ENCODE assay signal across 21 cellular contexts in the genomic region with DNA sequence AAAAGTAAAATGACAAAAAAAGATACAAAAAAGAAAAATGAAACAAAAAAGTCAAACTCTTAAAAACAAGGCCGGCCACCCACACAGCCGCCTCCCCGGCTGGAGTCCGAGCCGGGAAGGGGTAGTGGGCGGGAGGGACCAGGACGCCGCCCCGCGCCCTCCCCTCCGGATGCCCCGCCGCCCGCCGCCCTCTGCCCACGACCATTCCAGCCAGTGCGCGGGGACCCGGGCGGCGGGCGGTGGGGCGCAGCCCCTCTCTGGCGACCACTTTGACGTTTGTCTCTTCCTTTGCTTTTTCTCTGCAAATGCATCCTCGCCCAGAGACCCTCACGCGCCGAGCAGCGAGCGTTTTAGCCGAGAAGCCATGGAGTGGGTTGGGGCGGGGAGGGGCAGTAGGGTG. TPM values are rescaled to one million over a fixed set of nuclear protein-coding genes. Genes with fewer than 3 reads are reported as not detected.
DNase-seq lines count a peak whose midpoint lies in the region; ATAC-seq, FAIRE-seq and TF ChIP-seq lines count a peak whose summit lies in the region.
"Had no signal": no experiment of that assay in that cellular context is flagged by ENCODE, and none has a peak within 500 bp of the region (broad histone marks: within the 10 kb centered on the region; RNA-seq: fewer than 3 reads in every experiment).

No MANE protein-coding gene starts in this region.

- intact Hi-C loops in GM12878 (cut with micrococcal nuclease; ENCODE audit: unreplicated experiment) = no loop called here

- H4K8ac ChIP-seq in H9 (replicated peaks; ENCODE audit: insufficient read length, low read depth, low read length) = no peak overlapping the region

- H3K9ac ChIP-seq in GM12878 (ENCODE audit: control insufficient read depth, insufficient read depth, low read length) (no peak overlapping the region), H9 (ENCODE audit: extremely low read depth, insufficient read length, low read length) (no peak overlapping the region)
- H3K9ac ChIP-seq: BLaER1 had no signal

- H2BK120ac ChIP-seq in H9 (ENCODE audit: low read depth, low read length, poor library complexity, severe bottlenecking) = no peak overlapping the region

- no peak overlapping the region for H2BK5ac ChIP-seq in H9 (ENCODE audit: insufficient read length, low read length)

- in situ Hi-C loops in GM12878 (cut with MboI) = no loop called here

- no peaks in the 10 kb centered on the region for H3K23me2 ChIP-seq in H9 (ENCODE audit: insufficient read length, low read depth, low read length, poor library complexity, severe bottlenecking)

- H3K27ac ChIP-seq in GM12878 (ENCODE audit: control insufficient read depth, insufficient read depth) (no peak overlapping the region), H9 (ENCODE audit: insufficient read length, low read depth, low read length) (no peak overlapping the region)
- H3K27ac ChIP-seq: 22Rv1, BLaER1, C4-2B had no signal

- no peak overlapping the region for H4K91ac ChIP-seq in H9 (ENCODE audit: insufficient read length, low read depth, low read length)

- no peak for TF ChIP-seq EP300 in GM12878 (IDR thresholded peaks at IDR 0.05; ENCODE audit: borderline replicate concordance in 1 of 2, control insufficient read depth in 1 of 2, low read depth in 2 of 2, low read length in 2 of 2)

- no peak overlapping the region for H3K56ac ChIP-seq in H9 (ENCODE audit: insufficient read length, low read depth, low read length)

- no peak overlapping the region for H3K4me3 Mint-ChIP-seq in activated T-cell treated with anti-CD3 and anti-CD28 coated beads, Interleukin-2, amount 50 U/mL, for 24 hours
- no peak overlapping the region for H3K4me3 Mint-ChIP-seq in activated T-cell treated with anti-CD3 and anti-CD28 coated beads, Interleukin-2, amount 50 U/mL, for 4 hours
- no peak overlapping the region for H3K4me3 Mint-ChIP-seq in stimulated activated memory B cell treated with anti-CD40 and anti-IgM and Interleukin-4, amounts not matched to agents 10 μg/mL and 1 μg/mL and 100 μg/mL, for 72 hours
- no peak overlapping the region for H3K4me3 Mint-ChIP-seq in H9
- H3K4me3 Mint-ChIP-seq: B cell; CD4-positive, CD25-positive, alpha-beta regulatory T cell; CD8-positive, alpha-beta T cell had no signal

- no peak overlapping the region for H2AK5ac ChIP-seq in H9 (ENCODE audit: insufficient read length, low read length)

- POLR2A ChIA-PET in GM12878 (lab: Charles Lee) = interaction anchor here (0.5 kb wide), 1 partner anchor 49 kb away, joined by 3 read pairs; no protein-coding TSS in a partner anchor

- H3K4me1 ChIP-seq in GM12878 (ENCODE audit: control insufficient read depth, insufficient read depth, low read length) = no peaks in the 10 kb centered on the region
- H3K4me1 ChIP-seq in H9 (ENCODE audit: insufficient read depth, low read length) = no peaks in the 10 kb centered on the region
- H3K4me1 ChIP-seq: BLaER1 had no signal

- H2BK15ac ChIP-seq in H9 (ENCODE audit: low read depth, low read length) = no peak overlapping the region

- no peak for ATAC-seq in activated T-cell treated with anti-CD3 and anti-CD28 coated beads, Interleukin-2, amount 50 U/mL, for 4 hours
- ATAC-seq in GM12878 (no peak), HG03354 (IDR thresholded peaks at IDR 0.05; ENCODE audit: poor library complexity, severe bottlenecking, unreplicated experiment) (no peak)
- peak; percentile 58 for ATAC-seq in stimulated activated memory B cell treated with anti-CD40 and anti-IgM and Interleukin-4, amounts not matched to agents 10 μg/mL and 1 μg/mL and 100 μg/mL, for 72 hours
- ATAC-seq: CD8-positive, alpha-beta T cell; HCT116 had no signal

- H3K9me3 ChIP-seq in GM12878 (replicated peaks; ENCODE audit: control insufficient read depth, insufficient read depth, low read length) = peaks cover 4% of the 10 kb centered on the region; the same call in 2 of the 3 replicates
- H3K9me3 ChIP-seq in H9 (ENCODE audit: control insufficient read depth, low read depth, low read length) = peaks cover 8% of the 10 kb centered on the region

- H3K79me1 ChIP-seq in H9 (ENCODE audit: insufficient read depth, low read depth, low read length, poor library complexity, severe bottlenecking) = no peaks in the 10 kb centered on the region

- BruUV-seq in GM12878 (replicated peaks; lab: Mats Ljungman, UMichigan) = no TSS peak

- no peaks in the 10 kb centered on the region for H3K79me2 ChIP-seq in GM12878 (ENCODE audit: control insufficient read depth, insufficient read depth, low read length)
- H3K79me2 ChIP-seq in H9 (ENCODE audit: insufficient read depth, low read length) = no peaks in the 10 kb centered on the region

- H3T11ph ChIP-seq in H9 (ENCODE audit: low read length) = no peak overlapping the region

- H3K27me3 ChIP-seq in GM12878 (replicated peaks in 1 of 2; ENCODE audit: control insufficient read depth in 2 of 2, insufficient read depth in 2 of 2, low read length in 1 of 2) (no peaks in the 10 kb centered on the region), H9 (ENCODE audit: insufficient read depth, low read length) (no peaks in the 10 kb centered on the region)
- H3K27me3 ChIP-seq: BLaER1 had no signal

- H2AFZ ChIP-seq in GM12878 (ENCODE audit: control insufficient read depth, low read depth, low read length) (no peak overlapping the region), H9 (ENCODE audit: low read length) (no peak overlapping the region)

- no peak for FAIRE-seq in GM12878 (lab: Jason Lieb, UNC)
- FAIRE-seq: A204.1, GM12892, H54 had no signal

- H3K23ac ChIP-seq in H9 (ENCODE audit: insufficient read length, low read depth, low read length) = no peak overlapping the region

- H3K4me2 ChIP-seq in GM12878 (ENCODE audit: control insufficient read depth, insufficient read depth) (no peak overlapping the region), H9 (ENCODE audit: insufficient read depth, insufficient read length, low read length) (no peak overlapping the region)
- H3K4me2 ChIP-seq: BLaER1 had no signal

- no peaks in the 10 kb centered on the region for H3K27me3 Mint-ChIP-seq in activated T-cell treated with anti-CD3 and anti-CD28 coated beads, Interleukin-2, amount 50 U/mL, for 24 hours
- no peaks in the 10 kb centered on the region for H3K27me3 Mint-ChIP-seq in activated T-cell treated with anti-CD3 and anti-CD28 coated beads, Interleukin-2, amount 50 U/mL, for 4 hours (ENCODE audit: low read depth)
- no peaks in the 10 kb centered on the region for H3K27me3 Mint-ChIP-seq in stimulated activated memory B cell treated with anti-CD40 and anti-IgM and Interleukin-4, amounts not matched to agents 10 μg/mL and 1 μg/mL and 100 μg/mL, for 72 hours
- H3K27me3 Mint-ChIP-seq in H9 (ENCODE audit: low read depth) = peaks cover 3% of the 10 kb centered on the region; the same call in 1 of the 2 replicates
- H3K27me3 Mint-ChIP-seq: B cell; CD4-positive, CD25-positive, alpha-beta regulatory T cell had no signal

- no peaks in the 10 kb centered on the region for H3K4me1 Mint-ChIP-seq in activated T-cell treated with anti-CD3 and anti-CD28 coated beads, Interleukin-2, amount 50 U/mL, for 24 hours (ENCODE audit: low read depth)
- H3K4me1 Mint-ChIP-seq in activated T-cell treated with anti-CD3 and anti-CD28 coated beads, Interleukin-2, amount 50 U/mL, for 4 hours (ENCODE audit: low read depth) = no peaks in the 10 kb centered on the region
- H3K4me1 Mint-ChIP-seq in stimulated activated memory B cell treated with anti-CD40 and anti-IgM and Interleukin-4, amounts not matched to agents 10 μg/mL and 1 μg/mL and 100 μg/mL, for 72 hours = no peaks in the 10 kb centered on the region
- no peaks in the 10 kb centered on the region for H3K4me1 Mint-ChIP-seq in H9
- H3K4me1 Mint-ChIP-seq: B cell had no signal

- DNase-seq in activated T-cell treated with anti-CD3 and anti-CD28 coated beads, Interleukin-2, amount 50 U/mL, for 24 hours = no peak
- no peak for DNase-seq in activated T-cell treated with anti-CD3 and anti-CD28 coated beads, Interleukin-2, amount 50 U/mL, for 4 hours
- DNase-seq in GM12878 (ENCODE audit: low read depth, low spot score) = no peak
- DNase-seq in H9 = no peak
- DNase-seq in NCI-H2171 (lab: John Stamatoyannopoulos, UW) = no peak
- DNase-seq: CD4-positive, CD25-positive, alpha-beta regulatory T cell; CD8-positive, alpha-beta T cell; DMS53; DMS79 treated with DMSO at 0.1 percent for 48 hours; GF-D8; GOT3 had no signal

- H3K4me3 ChIP-seq in GM12878 = no peak overlapping the region
- H3K4me3 ChIP-seq: BLaER1 had no signal

- no peak overlapping the region for H2BK12ac ChIP-seq in H9 (ENCODE audit: insufficient read length, low read depth, low read length)

- no peak for TF ChIP-seq RAD21 in GM12878 (IDR thresholded peaks at IDR 0.05; ENCODE audit: insufficient read depth, low read depth, low read length)

- TF ChIP-seq CTCF in GM12878 (IDR thresholded peaks at IDR 0.05 in 2 of 3, conservative IDR thresholded peaks at IDR 0.05 in 1 of 3; ENCODE audit: control insufficient read depth in 2 of 3, extremely low read depth in 1 of 3, insufficient read depth in 1 of 3, low read depth in 3 of 3, low read length in 3 of 3) (no peak), H9 (conservative IDR thresholded peaks at IDR 0.05) (no peak)

- SMC1A ChIA-PET in GM12878 (lab: Charles Lee; ENCODE audit: uncharacterized antibody, unreplicated experiment) = no interaction called here

- no peak overlapping the region for H3K18ac ChIP-seq in H9 (ENCODE audit: insufficient read length, low read depth, low read length)

- H3K14ac ChIP-seq in H9 (ENCODE audit: insufficient read depth, low read length) = no peak overlapping the region

- peak overlapping the region; percentile 18 for H3K27ac Mint-ChIP-seq in activated T-cell treated with anti-CD3 and anti-CD28 coated beads, Interleukin-2, amount 50 U/mL, for 24 hours
- H3K27ac Mint-ChIP-seq in stimulated activated memory B cell treated with anti-CD40 and anti-IgM and Interleukin-4, amounts not matched to agents 10 μg/mL and 1 μg/mL and 100 μg/mL, for 72 hours = no peak overlapping the region
- no peak overlapping the region; a peak in 1 of 7 replicates for H3K27ac Mint-ChIP-seq in H9
- H3K27ac Mint-ChIP-seq: B cell; CD4-positive, CD25-positive, alpha-beta regulatory T cell; CD8-positive, alpha-beta T cell had no signal

- peak; percentile 1; the same call in 1 of the 2 replicates for TF ChIP-seq POLR2A in GM12878 (IDR thresholded peaks at IDR 0.05; ENCODE audit: low read depth, low read length)

- H3K9me3 Mint-ChIP-seq in activated T-cell treated with anti-CD3 and anti-CD28 coated beads, Interleukin-2, amount 50 U/mL, for 24 hours = no peaks in the 10 kb centered on the region
- H3K9me3 Mint-ChIP-seq in activated T-cell treated with anti-CD3 and anti-CD28 coated beads, Interleukin-2, amount 50 U/mL, for 4 hours = no peaks in the 10 kb centered on the region
- H3K9me3 Mint-ChIP-seq in stimulated activated memory B cell treated with anti-CD40 and anti-IgM and Interleukin-4, amounts not matched to agents 10 μg/mL and 1 μg/mL and 100 μg/mL, for 72 hours = no peaks in the 10 kb centered on the region
- H3K9me3 Mint-ChIP-seq in H9 = no peaks in the 10 kb centered on the region
- H3K9me3 Mint-ChIP-seq: CD8-positive, alpha-beta T cell had no signal

- H3K4ac ChIP-seq in H9 (ENCODE audit: low read depth, low read length) = no peak overlapping the region

- H3K36me3 Mint-ChIP-seq in activated T-cell treated with anti-CD3 and anti-CD28 coated beads, Interleukin-2, amount 50 U/mL, for 24 hours (ENCODE audit: low read depth) = peaks cover 17% of the 10 kb centered on the region
- peaks cover 7% of the 10 kb centered on the region for H3K36me3 Mint-ChIP-seq in activated T-cell treated with anti-CD3 and anti-CD28 coated beads, Interleukin-2, amount 50 U/mL, for 4 hours (ENCODE audit: insufficient read depth)
- peaks cover 8% of the 10 kb centered on the region for H3K36me3 Mint-ChIP-seq in stimulated activated memory B cell treated with anti-CD40 and anti-IgM and Interleukin-4, amounts not matched to agents 10 μg/mL and 1 μg/mL and 100 μg/mL, for 72 hours
- H3K36me3 Mint-ChIP-seq in H9 (ENCODE audit: insufficient read depth in 1 of 3, low read depth in 3 of 3) = peaks cover 6 to 15% (median 12%) of the 10 kb centered on the region in 3 experiments; a peak in 6 of 7 replicates

- CTCF ChIA-PET in GM12878 (lab: Yijun Ruan, JAX) = no interaction called here

- WGBS in GM12878 (ENCODE audit: insufficient coverage, insufficient replicate concordance, low lambda C conversion rate, missing lambda C conversion rate) = 98% methylated on average over 6 of the region's 33 CpGs
- WGBS in H9 (ENCODE audit: extremely low coverage, insufficient read length, low lambda C conversion rate) = no CpG with 5 or more reads among the region's 33 CpGs

- H4K5ac ChIP-seq in H9 (ENCODE audit: insufficient read length, low read depth, low read length) = no peak overlapping the region

- H2BK20ac ChIP-seq in H9 (ENCODE audit: low read depth, low read length, poor library complexity, severe bottlenecking) = no peak overlapping the region

- H3K36me3 ChIP-seq in GM12878 (ENCODE audit: control insufficient read depth in 2 of 2, insufficient read depth in 2 of 2, low read length in 1 of 2) = peaks cover 6 to 11% of the 10 kb centered on the region in 2 experiments; a peak in 3 of 4 replicates

- RAD21 ChIA-PET in GM12878 (lab: Charles Lee; ENCODE audit: unreplicated experiment) = no interaction called here

- H4K20me1 ChIP-seq in GM12878 (ENCODE audit: control insufficient read depth, insufficient read depth) = no peaks in the 10 kb centered on the region
- no peaks in the 10 kb centered on the region for H4K20me1 ChIP-seq in H9 (ENCODE audit: control insufficient read depth, insufficient read depth, insufficient read length)

RNA-seq across cellular contexts. Expression of gene ZBTB7A, which starts 28.6 kb away (rescaled TPM):
- total RNA-seq in activated T-cell treated with anti-CD3 and anti-CD28 coated beads, Interleukin-2, amount 50 U/mL, for 4 hours = 10 to 100 TPM; 46.6 to 49.6 (median 47.4) TPM
- 20.9 and 24.8 TPM in 2 replicates for total RNA-seq in GM12878 (2013; cell fraction: nucleolus; rRNA removed)
- total RNA-seq in GM12878 (2014; rRNA removed) = 10.6 and 15.9 TPM in 2 replicates
- total RNA-seq in GM12878 (2014; rRNA removed; fragmentation: Illumina TruSeq; extraction: Trizol) = 3.2 TPM in 2 replicates
- 40.0 and 42.4 TPM in 2 replicates for total RNA-seq in GM12878 (2021)
- 2.2 TPM for polyA plus RNA-seq in GM12878 (2011; ENCODE audit: low read depth)
- polyA plus RNA-seq in GM12878 (2011; rRNA removed) = 0.84 and 2.5 TPM in 2 replicates
- polyA plus RNA-seq in GM12878 (2011; cell fraction: cytosol; rRNA removed) = 4.5 and 7.6 TPM in 2 replicates
- 12.8 and 18.3 TPM in 2 replicates for polyA plus RNA-seq in GM12878 (2011; cell fraction: nucleus; rRNA removed)
- 14.1 and 15.9 TPM in 2 replicates for polyA plus RNA-seq in GM12878 (2012)
- 4.1 and 5.9 TPM in 2 replicates for polyA plus RNA-seq in GM12878 (2014; fragmentation: Illumina TruSeq; extraction: Trizol)
- under 1 TPM; 0.26 to 0.73 TPM for polyA plus RNA-seq in GM12878 (2014; fragmentation: Nextera tagmentation; extraction: Ambion mirVana)
- 16.2 and 22.2 TPM in 2 replicates for polyA plus RNA-seq in GM12878 (2014; rRNA removed)
- polyA plus RNA-seq in GM12878 (2016; fragmentation: Nextera tagmentation; extraction: Ambion mirVana) = 10 to 100 TPM in 1 of 2 experiments, 1 to 10 TPM in 1; 2.0 to 10.1 TPM
- polyA minus RNA-seq in GM12878 (2011; rRNA and poly(A)+ RNA removed) = 3.6 and 6.5 TPM in 2 replicates
- polyA minus RNA-seq in GM12878 (2011; cell fraction: cytosol; rRNA and poly(A)+ RNA removed) = 12.4 and 12.8 TPM in 2 replicates
- 3.6 and 4.7 TPM in 2 replicates for polyA minus RNA-seq in GM12878 (2011; cell fraction: nucleus; rRNA and poly(A)+ RNA removed)
- 22.8 and 24.9 TPM in 2 replicates for total RNA-seq in H9 (2021)

RNA-seq across cellular contexts. Expression of gene PIAS4, which starts 30.5 kb away (rescaled TPM):
- 10 to 100 TPM; 33.9 to 37.0 (median 35.3) TPM for total RNA-seq in activated T-cell treated with anti-CD3 and anti-CD28 coated beads, Interleukin-2, amount 50 U/mL, for 4 hours
- 20.6 and 22.2 TPM in 2 replicates for total RNA-seq in GM12878 (2013; cell fraction: nucleolus; rRNA removed)
- total RNA-seq in GM12878 (2014; rRNA removed) (17.8 and 22.0 TPM in 2 replicates), GM12878 (2014; rRNA removed; fragmentation: Illumina TruSeq; extraction: Trizol) (5.7 and 10.6 TPM in 2 replicates), GM12878 (2021) (23.2 and 25.1 TPM in 2 replicates), H9 (2021) (52.0 and 59.4 TPM in 2 replicates)
- polyA plus RNA-seq in GM12878 (2011; ENCODE audit: low read depth) = 12.1 TPM
- polyA plus RNA-seq in GM12878 (2011; rRNA removed) (2.7 and 7.7 TPM in 2 replicates), GM12878 (2014; fragmentation: Illumina TruSeq; extraction: Trizol) (5.4 and 9.6 TPM in 2 replicates), GM12878 (2014; fragmentation: Nextera tagmentation; extraction: Ambion mirVana) (under 1 TPM; 0.13 to 0.40 TPM), GM12878 (2014; rRNA removed) (17.9 and 23.1 TPM in 2 replicates), GM12878 (2016; fragmentation: Nextera tagmentation; extraction: Ambion mirVana) (10 to 100 TPM; 12.0 to 13.5 TPM)
- 11.0 and 13.0 TPM in 2 replicates for polyA plus RNA-seq in GM12878 (2011; cell fraction: cytosol; rRNA removed)
- polyA plus RNA-seq in GM12878 (2011; cell fraction: nucleus; rRNA removed) = 16.1 and 32.0 TPM in 2 replicates
- polyA plus RNA-seq in GM12878 (2012) = 15.2 and 24.4 TPM in 2 replicates
- 4.2 and 14.1 TPM in 2 replicates for polyA minus RNA-seq in GM12878 (2011; rRNA and poly(A)+ RNA removed)
- 4.5 and 4.8 TPM in 2 replicates for polyA minus RNA-seq in GM12878 (2011; cell fraction: cytosol; rRNA and poly(A)+ RNA removed)
- polyA minus RNA-seq in GM12878 (2011; cell fraction: nucleus; rRNA and poly(A)+ RNA removed) = 14.3 and 19.8 TPM in 2 replicates

RNA-seq across cellular contexts. Expression of gene EEF2, which starts 52.8 kb away (rescaled TPM):
- 1,000 to 10,000 TPM; 3,493 to 4,080 (median 3,609) TPM for total RNA-seq in activated T-cell treated with anti-CD3 and anti-CD28 coated beads, Interleukin-2, amount 50 U/mL, for 4 hours
- total RNA-seq in GM12878 (2013; cell fraction: nucleolus; rRNA removed) = 428 and 477 TPM in 2 replicates
- total RNA-seq in GM12878 (2014; rRNA removed) (2,013 and 2,296 TPM in 2 replicates), GM12878 (2014; rRNA removed; fragmentation: Illumina TruSeq; extraction: Trizol) (1,954 and 2,053 TPM in 2 replicates), GM12878 (2021) (3,487 and 3,491 TPM in 2 replicates), H9 (2021) (3,615 and 3,676 TPM in 2 replicates)
- 2,021 TPM for polyA plus RNA-seq in GM12878 (2011; ENCODE audit: low read depth)
- polyA plus RNA-seq in GM12878 (2011; rRNA removed) (1,026 and 1,259 TPM in 2 replicates), GM12878 (2014; fragmentation: Illumina TruSeq; extraction: Trizol) (1,630 and 2,440 TPM in 2 replicates), GM12878 (2014; fragmentation: Nextera tagmentation; extraction: Ambion mirVana) (100 to 1,000 TPM; 513 to 937 TPM), GM12878 (2014; rRNA removed) (1,584 and 1,859 TPM in 2 replicates), GM12878 (2016; fragmentation: Nextera tagmentation; extraction: Ambion mirVana) (100 to 1,000 TPM; 280 to 285 TPM)
- 1,261 and 1,791 TPM in 2 replicates for polyA plus RNA-seq in GM12878 (2011; cell fraction: cytosol; rRNA removed)
- polyA plus RNA-seq in GM12878 (2011; cell fraction: nucleus; rRNA removed) = 851 and 1,120 TPM in 2 replicates
- 2,531 and 6,101 TPM in 2 replicates for polyA plus RNA-seq in GM12878 (2012)
- 1,004 and 2,355 TPM in 2 replicates for polyA minus RNA-seq in GM12878 (2011; rRNA and poly(A)+ RNA removed)
- polyA minus RNA-seq in GM12878 (2011; cell fraction: cytosol; rRNA and poly(A)+ RNA removed) = 1,141 and 1,143 TPM in 2 replicates
- 341 and 536 TPM in 2 replicates for polyA minus RNA-seq in GM12878 (2011; cell fraction: nucleus; rRNA and poly(A)+ RNA removed)
